14 cellular contexts compared by ENCODE assay signal in genomic region chr11:116793476-116794096, GRCh38. TPM values are rescaled to one million over a fixed set of nuclear protein-coding genes. Genes with fewer than 3 reads are reported as not detected.
A peak's percentile ranks its signal among the peaks of the same experiment; 100 is the strongest.
DNase-seq lines count a peak whose midpoint lies in the region; ATAC-seq, FAIRE-seq and TF ChIP-seq lines count a peak whose summit lies in the region.
"Had no signal": no experiment of that assay in that cellular context is flagged by ENCODE, and none has a peak within 500 bp of the region (broad histone marks: within the 10 kb centered on the region; RNA-seq: fewer than 3 reads in every experiment).

No MANE protein-coding gene starts in this region.

- no peak overlapping the region for H3K27ac ChIP-seq in heart left ventricle
- H3K27ac ChIP-seq: colonic mucosa had no signal

- peaks cover 0 to 19% (median 6%) of the 10 kb centered on the region in 12 donors for H3K4me1 ChIP-seq in heart left ventricle
- H3K4me1 ChIP-seq: colonic mucosa had no signal

- TF ChIP-seq POLR2A in heart left ventricle (IDR thresholded peaks at IDR 0.05): no peak

- intact Hi-C loops in heart left ventricle (cut with DNase I): loop anchor here in 8 of 10 donors (2.0 to 10.0 kb wide), 9 partner anchors 39 to 434 kb away; partner anchors contain the start of gene APOA1 (in 3 of the 8)

- no peak for ATAC-seq in heart left ventricle
- ATAC-seq: Panc1 had no signal

- peak; percentile 18 for FAIRE-seq in bronchial epithelial cell (lab: Jason Lieb, UNC)

- TF ChIP-seq CTCF in bronchial epithelial cell (IDR thresholded peaks at IDR 0.05; ENCODE audit: insufficient read depth, low read length, severe bottlenecking) (no peak), heart left ventricle (IDR thresholded peaks at IDR 0.05) (no peak)

- no peaks in the 10 kb centered on the region for H3K27me3 ChIP-seq in bronchial epithelial cell (ENCODE audit: control insufficient read depth, insufficient read depth, low read length)
- H3K27me3 ChIP-seq in heart left ventricle: no peaks in the 10 kb centered on the region
- H3K27me3 ChIP-seq: BE2C, colonic mucosa had no signal

- WGBS in heart left ventricle, 4 donors: 82 to 87% (median 83%) methylated on average over 3 of the region's 3 CpGs

- H3K36me3 ChIP-seq in bronchial epithelial cell (ENCODE audit: control insufficient read depth, insufficient read depth, low read length) (no peaks in the 10 kb centered on the region), heart left ventricle (no peaks in the 10 kb centered on the region)
- H3K36me3 ChIP-seq: BE2C, colonic mucosa had no signal

- DNase-seq in AML-193 (lab: John Stamatoyannopoulos, UW) (peak; percentile 7 to 13), NAMALWA (ENCODE audit: low spot score) (peak; percentile 50), bronchial epithelial cell (ENCODE audit: low read depth) (peak; percentile 27), heart left ventricle (no peak), GOT3 (lab: John Stamatoyannopoulos, UW) (no peak)
- no peak for DNase-seq in stimulated activated naive CD4-positive, alpha-beta T cell treated with Interleukin-2 at 50 U/mL for 16 hours (lab: John Stamatoyannopoulos, UW)
- DNase-seq: activated effector memory CD4-positive, alpha-beta T cell treated with anti-CD3 and anti-CD28 coated beads, Interleukin-2, amount 50 U/mL, for 16 hours; BE2C; colonic mucosa; head of caudate nucleus; NCI-H1694 treated with DMSO at 0.1 percent for 48 hours; substantia nigra had no signal

- no peak overlapping the region for H3K4me3 ChIP-seq in bronchial epithelial cell (ENCODE audit: low read depth, low read length)
- no peak overlapping the region for H3K4me3 ChIP-seq in heart left ventricle
- H3K4me3 ChIP-seq: colonic mucosa had no signal

- no peaks in the 10 kb centered on the region for H3K9me3 ChIP-seq in heart left ventricle
- H3K9me3 ChIP-seq: BE2C, colonic mucosa had no signal

RNA-seq across cellular contexts. Expression of gene APOA5, which starts 1.9 kb away (rescaled TPM):
- total RNA-seq in bronchial epithelial cell (not detected in 2 replicates), heart left ventricle (not detected)
- not detected for polyA plus RNA-seq in heart left ventricle
- total RNA-seq: posterior vena cava had no signal

RNA-seq across cellular contexts. Expression of gene ZPR1, which starts 5.8 kb away (rescaled TPM):
- total RNA-seq in bronchial epithelial cell (50.1 and 74.2 TPM in 2 replicates), heart left ventricle (10 to 100 TPM in 8 of 9 donors, 1 to 10 TPM in 1; 9.7 to 48.7 (median 27.1) TPM)
- polyA plus RNA-seq in heart left ventricle: 10 to 100 TPM in 1 of 2 donors, 1 to 10 TPM in 1; 6.2 to 59.4 TPM

RNA-seq across cellular contexts. Expression of gene BUD13, which starts 20.8 kb away (rescaled TPM):
- total RNA-seq in bronchial epithelial cell (12.4 and 14.2 TPM in 2 replicates), heart left ventricle (10 to 100 TPM in 1 of 9 donors, 1 to 10 TPM in 8; 5.8 to 10.0 (median 7.1) TPM)
- 1 to 10 TPM; 4.3 to 8.5 TPM for polyA plus RNA-seq in heart left ventricle

RNA-seq across cellular contexts. Expression of gene APOA4, which starts 29.5 kb away (rescaled TPM):
- total RNA-seq in bronchial epithelial cell: not detected in 2 replicates
- not detected for total RNA-seq in heart left ventricle
- under 1 TPM in 1 of 2 donors, not detected in 1; 0.86 TPM for polyA plus RNA-seq in heart left ventricle
- total RNA-seq: colonic mucosa had no signal

RNA-seq across cellular contexts. Expression of gene APOC3, which starts 36.1 kb away (rescaled TPM):
- not detected in 2 replicates for total RNA-seq in bronchial epithelial cell
- 1 to 10 TPM in 1 of 9 donors, under 1 TPM in 1, not detected in 7; 0.39 to 9.9 TPM for total RNA-seq in heart left ventricle
- polyA plus RNA-seq in heart left ventricle: not detected
- total RNA-seq: posterior vena cava had no signal

Comparison
In these comparisons a context has a peak if more than half of its experiments do, and no peak if none do; other contexts are left out.
1. DNase-seq: peak in AML-193 (2 of 2), NAMALWA (single experiment) and bronchial epithelial cell (single experiment); none in heart left ventricle (0 of 5), GOT3 (single experiment) and stimulated activated naive CD4-positive, alpha-beta T cell treated with Interleukin-2 at 50 U/mL for 16 hours (single experiment).